In genomic region chr4:148481644-148482043, GRCh38 we compare ENCODE assay signal across 28 cellular contexts. TPM values are rescaled to one million over a fixed set of nuclear protein-coding genes. Genes with fewer than 3 reads are reported as not detected.
"Had no signal": no experiment of that assay in that cellular context is flagged by ENCODE, and none has a peak within 500 bp of the region (broad histone marks: within the 10 kb centered on the region; RNA-seq: fewer than 3 reads in every experiment).

No MANE protein-coding gene starts in this region.

- H3K36me3 ChIP-seq: heart right ventricle, neural progenitor cell, neutrophil, right lobe of liver, stomach, thyroid gland, transverse colon, upper lobe of left lung, vagina had no signal

- H3K27me3 Mint-ChIP-seq: progenitor cell of endocrine pancreas; stimulated activated naive B cell treated with anti-CD40 and anti-IgM and Interleukin-4, amounts not matched to agents 10 μg/mL and 1 μg/mL and 100 μg/mL, for 72 hours had no signal

- H3K4me2 ChIP-seq: hepatocyte, neural progenitor cell, smooth muscle cell had no signal

- H3K9me3 ChIP-seq: neutrophil, right lobe of liver, testis, thyroid gland, vagina had no signal

- H3K4me3 ChIP-seq: heart right ventricle, hepatocyte, left ventricle myocardium inferior, lung, mucosa of descending colon, neural progenitor cell, right lobe of liver, smooth muscle cell, stomach, testis, thyroid gland, transverse colon, upper lobe of left lung, vagina had no signal

- DNase-seq: heart right ventricle; islet precursor cell; left ventricle myocardium inferior; midbrain; mucosa of descending colon; naive thymus-derived CD8-positive, alpha-beta T cell; nephron progenitor cell; occipital lobe; retina; right lobe of liver; stimulated activated CD4-positive, alpha-beta T cell treated with anti-CD3 and anti-CD28 coated beads, Interleukin-1b, Interleukin-23, amount 100 ng/mL, for 48 hours; stimulated activated CD4-positive, alpha-beta T cell treated with anti-CD3 and anti-CD28 coated beads, Interleukin-2, amount 100 ng/mL, for 48 hours; stimulated activated CD4-positive, alpha-beta T cell treated with anti-CD3 and anti-CD28 coated beads, Interleukin-4, amount 100 ng/mL, for 4 hours; stimulated activated CD8-positive, alpha-beta memory T cell treated with anti-CD3 and anti-CD28 coated beads, Interleukin-4, amount 100 ng/mL, for 48 hours; stimulated activated naive B cell treated with anti-CD40 and anti-IgM and Interleukin-4, amounts not matched to agents 10 μg/mL and 1 μg/mL and 100 μg/mL, for 72 hours; stimulated activated naive CD8-positive, alpha-beta T cell treated with anti-CD3 and anti-CD28 coated beads, Interleukin-15, Interleukin-2, amounts not matched to agents 100 U/mL and 50 U/mL, for 24 hours; stomach; testis; thyroid gland; transverse colon; upper lobe of left lung had no signal

- H3K9me3 Mint-ChIP-seq: neural progenitor cell had no signal

- H3K4me1 ChIP-seq: heart right ventricle, neural progenitor cell, right lobe of liver, stomach, testis, thyroid gland, transverse colon, upper lobe of left lung, vagina had no signal

- H3K36me3 Mint-ChIP-seq: neural progenitor cell had no signal

- ATAC-seq: heart right ventricle; mucosa of descending colon; naive thymus-derived CD8-positive, alpha-beta T cell; right lobe of liver; stimulated activated naive B cell treated with anti-CD40 and anti-IgM and Interleukin-4, amounts not matched to agents 10 μg/mL and 1 μg/mL and 100 μg/mL, for 72 hours; stimulated activated naive CD8-positive, alpha-beta T cell treated with anti-CD3 and anti-CD28 coated beads, Interleukin-15, Interleukin-2, amounts not matched to agents 100 U/mL and 50 U/mL, for 24 hours had no signal

- H3K4me3 Mint-ChIP-seq: naive thymus-derived CD8-positive, alpha-beta T cell; nephron progenitor cell; neural progenitor cell; stimulated activated naive B cell treated with anti-CD40 and anti-IgM and Interleukin-4, amounts not matched to agents 10 μg/mL and 1 μg/mL and 100 μg/mL, for 72 hours had no signal

- H3K9ac ChIP-seq: neural progenitor cell had no signal

- H3K27me3 ChIP-seq: heart right ventricle, hepatocyte, neural progenitor cell, neutrophil, right lobe of liver, stomach, testis, thyroid gland, transverse colon, upper lobe of left lung, vagina had no signal

- H3K4me1 Mint-ChIP-seq: naive thymus-derived CD8-positive, alpha-beta T cell; nephron progenitor cell; neural progenitor cell; stimulated activated naive B cell treated with anti-CD40 and anti-IgM and Interleukin-4, amounts not matched to agents 10 μg/mL and 1 μg/mL and 100 μg/mL, for 72 hours had no signal

- H3K27ac Mint-ChIP-seq: naive thymus-derived CD8-positive, alpha-beta T cell; nephron progenitor cell; neural progenitor cell; progenitor cell of endocrine pancreas; stimulated activated naive B cell treated with anti-CD40 and anti-IgM and Interleukin-4, amounts not matched to agents 10 μg/mL and 1 μg/mL and 100 μg/mL, for 72 hours had no signal

- H2AFZ ChIP-seq: hepatocyte, neural progenitor cell had no signal

- H3K79me2 ChIP-seq: hepatocyte had no signal

- H3K27ac ChIP-seq: heart right ventricle, hepatocyte, left ventricle myocardium inferior, neural progenitor cell, neutrophil, right lobe of liver, stomach, testis, thyroid gland, transverse colon, upper lobe of left lung, vagina had no signal

RNA-seq across cellular contexts. Expression of gene NR3C2, which starts 39.4 kb away (rescaled TPM):
- polyA plus RNA-seq: smooth muscle cell had no signal
